1 cellular context compared by ENCODE assay signal in the genomic region with DNA sequence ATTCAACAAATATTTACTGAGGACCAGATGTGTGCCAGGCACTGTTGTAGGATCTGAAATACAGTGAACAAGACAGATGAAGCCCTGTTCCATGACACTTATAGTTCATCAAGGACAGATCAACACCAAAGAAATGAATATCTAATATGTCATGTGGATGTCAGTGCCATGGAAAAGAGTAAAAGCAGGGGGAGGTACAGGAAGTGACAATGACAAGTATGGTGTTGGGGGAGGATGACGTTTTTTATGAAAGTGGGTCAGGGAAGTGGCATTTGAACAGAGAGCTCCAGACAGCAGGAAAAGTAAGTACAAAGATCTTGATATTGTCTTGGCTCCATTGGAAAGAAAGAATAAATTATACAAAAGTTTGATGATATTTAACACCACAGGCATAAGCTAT.
TF ChIP-seq lines count a peak whose summit lies in the region.

No MANE protein-coding gene starts in this region.

TF ChIP-seq in K562, 482 proteins besides CTCF, POLR2A, EP300 and RAD21:
- TF ChIP-seq, protein P1, sequence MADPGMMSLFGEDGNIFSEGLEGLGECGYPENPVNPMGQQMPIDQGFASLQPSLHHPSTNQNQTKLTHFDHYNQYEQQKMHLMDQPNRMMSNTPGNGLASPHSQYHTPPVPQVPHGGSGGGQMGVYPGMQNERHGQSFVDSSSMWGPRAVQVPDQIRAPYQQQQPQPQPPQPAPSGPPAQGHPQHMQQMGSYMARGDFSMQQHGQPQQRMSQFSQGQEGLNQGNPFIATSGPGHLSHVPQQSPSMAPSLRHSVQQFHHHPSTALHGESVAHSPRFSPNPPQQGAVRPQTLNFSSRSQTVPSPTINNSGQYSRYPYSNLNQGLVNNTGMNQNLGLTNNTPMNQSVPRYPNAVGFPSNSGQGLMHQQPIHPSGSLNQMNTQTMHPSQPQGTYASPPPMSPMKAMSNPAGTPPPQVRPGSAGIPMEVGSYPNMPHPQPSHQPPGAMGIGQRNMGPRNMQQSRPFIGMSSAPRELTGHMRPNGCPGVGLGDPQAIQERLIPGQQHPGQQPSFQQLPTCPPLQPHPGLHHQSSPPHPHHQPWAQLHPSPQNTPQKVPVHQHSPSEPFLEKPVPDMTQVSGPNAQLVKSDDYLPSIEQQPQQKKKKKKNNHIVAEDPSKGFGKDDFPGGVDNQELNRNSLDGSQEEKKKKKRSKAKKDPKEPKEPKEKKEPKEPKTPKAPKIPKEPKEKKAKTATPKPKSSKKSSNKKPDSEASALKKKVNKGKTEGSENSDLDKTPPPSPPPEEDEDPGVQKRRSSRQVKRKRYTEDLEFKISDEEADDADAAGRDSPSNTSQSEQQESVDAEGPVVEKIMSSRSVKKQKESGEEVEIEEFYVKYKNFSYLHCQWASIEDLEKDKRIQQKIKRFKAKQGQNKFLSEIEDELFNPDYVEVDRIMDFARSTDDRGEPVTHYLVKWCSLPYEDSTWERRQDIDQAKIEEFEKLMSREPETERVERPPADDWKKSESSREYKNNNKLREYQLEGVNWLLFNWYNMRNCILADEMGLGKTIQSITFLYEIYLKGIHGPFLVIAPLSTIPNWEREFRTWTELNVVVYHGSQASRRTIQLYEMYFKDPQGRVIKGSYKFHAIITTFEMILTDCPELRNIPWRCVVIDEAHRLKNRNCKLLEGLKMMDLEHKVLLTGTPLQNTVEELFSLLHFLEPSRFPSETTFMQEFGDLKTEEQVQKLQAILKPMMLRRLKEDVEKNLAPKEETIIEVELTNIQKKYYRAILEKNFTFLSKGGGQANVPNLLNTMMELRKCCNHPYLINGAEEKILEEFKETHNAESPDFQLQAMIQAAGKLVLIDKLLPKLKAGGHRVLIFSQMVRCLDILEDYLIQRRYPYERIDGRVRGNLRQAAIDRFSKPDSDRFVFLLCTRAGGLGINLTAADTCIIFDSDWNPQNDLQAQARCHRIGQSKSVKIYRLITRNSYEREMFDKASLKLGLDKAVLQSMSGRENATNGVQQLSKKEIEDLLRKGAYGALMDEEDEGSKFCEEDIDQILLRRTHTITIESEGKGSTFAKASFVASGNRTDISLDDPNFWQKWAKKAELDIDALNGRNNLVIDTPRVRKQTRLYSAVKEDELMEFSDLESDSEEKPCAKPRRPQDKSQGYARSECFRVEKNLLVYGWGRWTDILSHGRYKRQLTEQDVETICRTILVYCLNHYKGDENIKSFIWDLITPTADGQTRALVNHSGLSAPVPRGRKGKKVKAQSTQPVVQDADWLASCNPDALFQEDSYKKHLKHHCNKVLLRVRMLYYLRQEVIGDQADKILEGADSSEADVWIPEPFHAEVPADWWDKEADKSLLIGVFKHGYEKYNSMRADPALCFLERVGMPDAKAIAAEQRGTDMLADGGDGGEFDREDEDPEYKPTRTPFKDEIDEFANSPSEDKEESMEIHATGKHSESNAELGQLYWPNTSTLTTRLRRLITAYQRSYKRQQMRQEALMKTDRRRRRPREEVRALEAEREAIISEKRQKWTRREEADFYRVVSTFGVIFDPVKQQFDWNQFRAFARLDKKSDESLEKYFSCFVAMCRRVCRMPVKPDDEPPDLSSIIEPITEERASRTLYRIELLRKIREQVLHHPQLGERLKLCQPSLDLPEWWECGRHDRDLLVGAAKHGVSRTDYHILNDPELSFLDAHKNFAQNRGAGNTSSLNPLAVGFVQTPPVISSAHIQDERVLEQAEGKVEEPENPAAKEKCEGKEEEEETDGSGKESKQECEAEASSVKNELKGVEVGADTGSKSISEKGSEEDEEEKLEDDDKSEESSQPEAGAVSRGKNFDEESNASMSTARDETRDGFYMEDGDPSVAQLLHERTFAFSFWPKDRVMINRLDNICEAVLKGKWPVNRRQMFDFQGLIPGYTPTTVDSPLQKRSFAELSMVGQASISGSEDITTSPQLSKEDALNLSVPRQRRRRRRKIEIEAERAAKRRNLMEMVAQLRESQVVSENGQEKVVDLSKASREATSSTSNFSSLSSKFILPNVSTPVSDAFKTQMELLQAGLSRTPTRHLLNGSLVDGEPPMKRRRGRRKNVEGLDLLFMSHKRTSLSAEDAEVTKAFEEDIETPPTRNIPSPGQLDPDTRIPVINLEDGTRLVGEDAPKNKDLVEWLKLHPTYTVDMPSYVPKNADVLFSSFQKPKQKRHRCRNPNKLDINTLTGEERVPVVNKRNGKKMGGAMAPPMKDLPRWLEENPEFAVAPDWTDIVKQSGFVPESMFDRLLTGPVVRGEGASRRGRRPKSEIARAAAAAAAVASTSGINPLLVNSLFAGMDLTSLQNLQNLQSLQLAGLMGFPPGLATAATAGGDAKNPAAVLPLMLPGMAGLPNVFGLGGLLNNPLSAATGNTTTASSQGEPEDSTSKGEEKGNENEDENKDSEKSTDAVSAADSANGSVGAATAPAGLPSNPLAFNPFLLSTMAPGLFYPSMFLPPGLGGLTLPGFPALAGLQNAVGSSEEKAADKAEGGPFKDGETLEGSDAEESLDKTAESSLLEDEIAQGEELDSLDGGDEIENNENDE (IDR thresholded peaks at IDR 0.05; ENCODE audit: low read depth, low read length): no peak
- TF ChIP-seq RBM25 (IDR thresholded peaks at IDR 0.05; ENCODE audit: low read depth, low read length, severe bottlenecking): peak; percentile 74
